1 cellular context compared by ENCODE assay signal in the genomic region with DNA sequence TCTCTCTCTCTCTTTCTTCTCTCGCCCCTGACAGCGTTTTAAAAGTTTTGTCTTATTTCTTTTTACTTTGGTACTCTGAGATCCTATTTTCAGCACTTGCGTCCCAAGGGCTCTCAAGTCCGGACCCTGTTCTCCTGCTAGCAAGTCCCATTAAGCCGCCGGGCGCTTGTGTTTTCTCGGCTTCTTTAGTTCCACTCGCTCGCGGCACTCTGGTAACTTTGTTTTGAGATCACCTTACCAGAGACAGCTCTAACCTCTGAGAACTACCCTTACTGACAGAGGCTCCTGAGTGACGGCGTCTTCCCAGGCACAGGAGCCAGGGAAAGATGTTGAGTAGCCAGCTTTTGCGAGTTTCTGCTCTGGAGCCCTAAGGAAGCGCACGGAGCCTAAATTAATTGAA.
TF ChIP-seq lines count a peak whose summit lies in the region.

No MANE protein-coding gene starts in this region.

TF ChIP-seq in HEK293T, 16 proteins besides CTCF, POLR2A, EP300 and RAD21 (continued from another document):
- TF ChIP-seq HDGF (IDR thresholded peaks at IDR 0.05; ENCODE audit: borderline replicate concordance) = no peak
- no peak for TF ChIP-seq NFRKB (IDR thresholded peaks at IDR 0.05)
